15 cellular contexts compared by ENCODE assay signal in genomic region chr11:130161441-130161840, GRCh38. TPM values are rescaled to one million over a fixed set of nuclear protein-coding genes. Genes with fewer than 3 reads are reported as not detected.
A peak's percentile ranks its signal among the peaks of the same experiment; 100 is the strongest.
DNase-seq lines count a peak whose midpoint lies in the region; ATAC-seq and TF ChIP-seq lines count a peak whose summit lies in the region.
"Had no signal": no experiment of that assay in that cellular context is flagged by ENCODE, and none has a peak within 500 bp of the region (broad histone marks: within the 10 kb centered on the region; RNA-seq: fewer than 3 reads in every experiment).

No MANE protein-coding gene starts in this region.

- H4K20me1 ChIP-seq in BLaER1 treated with 17β-estradiol and CSF1 and Interleukin-3, amounts not matched to agents 10 nM and 100 nM: no peaks in the 10 kb centered on the region; a peak in 2 of 22 replicates

- no peak overlapping the region for H3K9ac ChIP-seq in BLaER1 treated with 17β-estradiol and CSF1 and Interleukin-3, amounts not matched to agents 10 nM and 100 nM
- peak overlapping the region; percentile 98 to 99 for H3K9ac ChIP-seq in colonic mucosa (ENCODE audit: low read depth in 2 of 2, low read length in 2 of 2)

- peak overlapping the region in 2 of 11 experiments; percentile 52 to 87; a peak in 2 of 22 replicates for H3K27ac ChIP-seq in BLaER1 treated with 17β-estradiol and CSF1 and Interleukin-3, amounts not matched to agents 10 nM and 100 nM
- H3K27ac ChIP-seq in colonic mucosa: peak overlapping the region; percentile 81
- H3K27ac ChIP-seq: coronary artery had no signal

- no peak overlapping the region; a peak in 1 of 20 replicates for H3K4me3 ChIP-seq in BLaER1 treated with 17β-estradiol and CSF1 and Interleukin-3, amounts not matched to agents 10 nM and 100 nM
- H3K4me3 ChIP-seq in LNCaP clone FGC (ENCODE audit: low read depth, low read length) (peak overlapping the region; percentile 91), colonic mucosa (peak overlapping the region; percentile 67)

- H3K4me1 ChIP-seq in BLaER1 treated with 17β-estradiol and CSF1 and Interleukin-3, amounts not matched to agents 10 nM and 100 nM: peaks cover 33 to 87% (median 69%) of the 10 kb centered on the region in 10 experiments
- peaks cover 20% of the 10 kb centered on the region for H3K4me1 ChIP-seq in colonic mucosa

- peaks cover 42 to 58% (median 51%) of the 10 kb centered on the region in 11 experiments for H3K27me3 ChIP-seq in BLaER1 treated with 17β-estradiol and CSF1 and Interleukin-3, amounts not matched to agents 10 nM and 100 nM
- no peaks in the 10 kb centered on the region for H3K27me3 ChIP-seq in colonic mucosa

- H3K27ac Mint-ChIP-seq in naive B cell: peak overlapping the region in 1 of 6 donors; percentile 59
- H3K27ac Mint-ChIP-seq in T-helper 2 cell treated with Interferon-gamma antibody and Interleukin-4, amounts not matched to agents 5 μg/mL and 100 μg/mL, for 36 hours: no peak overlapping the region
- H3K27ac Mint-ChIP-seq: activated CD4-positive, alpha-beta T cell treated with anti-CD3 and anti-CD28 coated beads for 36 hours; activated naive CD8-positive, alpha-beta T cell treated with anti-CD3 and anti-CD28 coated beads, Interleukin-2, amount 50 U/mL, for 24 hours; HFFc6 had no signal

- H3K36me3 ChIP-seq in BLaER1 treated with 17β-estradiol and CSF1 and Interleukin-3, amounts not matched to agents 10 nM and 100 nM: no peaks in the 10 kb centered on the region
- no peaks in the 10 kb centered on the region for H3K36me3 ChIP-seq in colonic mucosa
- H3K36me3 ChIP-seq: upper lobe of left lung had no signal

- H3K27me3 Mint-ChIP-seq in naive B cell: peaks cover 0 to 5% (median 4%) of the 10 kb centered on the region in 3 donors
- peaks cover 61% of the 10 kb centered on the region for H3K27me3 Mint-ChIP-seq in T-helper 2 cell treated with Interferon-gamma antibody and Interleukin-4, amounts not matched to agents 5 μg/mL and 100 μg/mL, for 36 hours (ENCODE audit: low read depth)

- DNase-seq in LNCaP clone FGC (ENCODE audit: low read depth) (no peak), colonic mucosa (no peak), naive B cell (no peak), NCI-H1930 (lab: John Stamatoyannopoulos, UW) (no peak)
- no peak for DNase-seq in T-helper 2 cell treated with Interferon-gamma antibody and Interleukin-4, amounts not matched to agents 5 μg/mL and 100 μg/mL, for 36 hours (ENCODE audit: low spot score)
- DNase-seq in stimulated activated CD4-positive, alpha-beta T cell treated with anti-CD3 and anti-CD28 coated beads, Interleukin-12 subunit alpha, Interleukin-12 subunit beta, amount 100 ng/mL, for 4 hours: no peak
- DNase-seq: activated CD4-positive, alpha-beta T cell treated with anti-CD3 and anti-CD28 coated beads for 36 hours; activated naive CD8-positive, alpha-beta T cell treated with anti-CD3 and anti-CD28 coated beads, Interleukin-2, amount 50 U/mL, for 24 hours; HFFc6; mesendoderm; upper lobe of left lung had no signal

- H3K9me3 Mint-ChIP-seq in naive B cell: no peaks in the 10 kb centered on the region
- H3K9me3 Mint-ChIP-seq in T-helper 2 cell treated with Interferon-gamma antibody and Interleukin-4, amounts not matched to agents 5 μg/mL and 100 μg/mL, for 36 hours: no peaks in the 10 kb centered on the region
- H3K9me3 Mint-ChIP-seq: activated naive CD8-positive, alpha-beta T cell treated with anti-CD3 and anti-CD28 coated beads, Interleukin-2, amount 50 U/mL, for 24 hours; HFFc6 had no signal

- intact Hi-C loops in colonic mucosa (cut with DNase I): no loop called here

- H3K9me3 ChIP-seq in BLaER1 treated with 17β-estradiol and CSF1 and Interleukin-3, amounts not matched to agents 10 nM and 100 nM (replicated peaks in 1 of 11): peaks cover 0 to 12% (median 0%) of the 10 kb centered on the region in 11 experiments; a peak in 8 of 22 replicates
- no peaks in the 10 kb centered on the region for H3K9me3 ChIP-seq in colonic mucosa
- H3K9me3 ChIP-seq: upper lobe of left lung had no signal

- TF ChIP-seq CTCF in LNCaP clone FGC (IDR thresholded peaks at IDR 0.05; ENCODE audit: control insufficient read depth, extremely low read depth, insufficient read depth): no peak
- no peak for TF ChIP-seq CTCF in colonic mucosa (IDR thresholded peaks at IDR 0.05)

- peaks cover 46 to 66% (median 55%) of the 10 kb centered on the region in 3 donors for H3K4me1 Mint-ChIP-seq in naive B cell
- H3K4me1 Mint-ChIP-seq in T-helper 2 cell treated with Interferon-gamma antibody and Interleukin-4, amounts not matched to agents 5 μg/mL and 100 μg/mL, for 36 hours (ENCODE audit: low read depth): peaks cover 1% of the 10 kb centered on the region

- H3K36me3 Mint-ChIP-seq in naive B cell: no peaks in the 10 kb centered on the region
- no peaks in the 10 kb centered on the region for H3K36me3 Mint-ChIP-seq in T-helper 2 cell treated with Interferon-gamma antibody and Interleukin-4, amounts not matched to agents 5 μg/mL and 100 μg/mL, for 36 hours (ENCODE audit: low read depth)

- H3K4me2 ChIP-seq in BLaER1 treated with 17β-estradiol and CSF1 and Interleukin-3, amounts not matched to agents 10 nM and 100 nM: peak overlapping the region in 8 of 11 experiments; percentile 79 to 93 (median 87); a peak in 14 of 22 replicates

- H3K4me3 Mint-ChIP-seq in naive B cell: peak overlapping the region; percentile 65 to 90 (median 76)
- no peak overlapping the region for H3K4me3 Mint-ChIP-seq in T-helper 2 cell treated with Interferon-gamma antibody and Interleukin-4, amounts not matched to agents 5 μg/mL and 100 μg/mL, for 36 hours
- H3K4me3 Mint-ChIP-seq: activated CD4-positive, alpha-beta T cell treated with anti-CD3 and anti-CD28 coated beads for 36 hours; activated naive CD8-positive, alpha-beta T cell treated with anti-CD3 and anti-CD28 coated beads, Interleukin-2, amount 50 U/mL, for 24 hours; HFFc6 had no signal

- ATAC-seq in naive B cell (ENCODE audit: low read depth in 2 of 2): no peak
- no peak for ATAC-seq in HG02885 (IDR thresholded peaks at IDR 0.05; ENCODE audit: poor library complexity, unreplicated experiment)
- ATAC-seq: activated CD4-positive, alpha-beta T cell treated with anti-CD3 and anti-CD28 coated beads for 36 hours; activated naive CD8-positive, alpha-beta T cell treated with anti-CD3 and anti-CD28 coated beads, Interleukin-2, amount 50 U/mL, for 24 hours had no signal

RNA-seq across cellular contexts. Expression of gene ST14, which starts 1.9 kb away (rescaled TPM):
- total RNA-seq in colonic mucosa: 100 to 1,000 TPM; 537 to 604 TPM
- 10 to 100 TPM; 13.4 to 38.8 (median 20.0) TPM for polyA plus RNA-seq in naive B cell (ENCODE audit: low read depth in 6 of 6)
- total RNA-seq: activated CD4-positive, alpha-beta T cell treated with anti-CD3 and anti-CD28 coated beads for 36 hours; HFFc6; osteocyte had no signal

Comparison
In these comparisons a context has a peak if more than half of its experiments do, and no peak if none do; other contexts are left out.
1. H3K4me3 ChIP-seq: peak in LNCaP clone FGC (single experiment) and colonic mucosa (single experiment); none in BLaER1 treated with 17β-estradiol and CSF1 and Interleukin-3, amounts not matched to agents 10 nM and 100 nM (0 of 10).
2. H3K9ac ChIP-seq: peak in colonic mucosa (2 of 2); none in BLaER1 treated with 17β-estradiol and CSF1 and Interleukin-3, amounts not matched to agents 10 nM and 100 nM (0 of 11).